In genomic region chr16:58435779-58436178, GRCh38 we compare ENCODE assay signal across 33 cellular contexts. TPM values are rescaled to one million over a fixed set of nuclear protein-coding genes. Genes with fewer than 3 reads are reported as not detected.
DNase-seq lines count a peak whose midpoint lies in the region; ATAC-seq, FAIRE-seq and TF ChIP-seq lines count a peak whose summit lies in the region.
"Had no signal": no experiment of that assay in that cellular context is flagged by ENCODE, and none has a peak within 500 bp of the region (broad histone marks: within the 10 kb centered on the region; RNA-seq: fewer than 3 reads in every experiment).

No MANE protein-coding gene starts in this region.

- H3K4me3 ChIP-seq in HepG2 (replicated peaks in 1 of 3; ENCODE audit: insufficient read depth in 1 of 3, low read depth in 2 of 3, low read length in 3 of 3): no peak overlapping the region
- H3K4me3 ChIP-seq in right lobe of liver: no peak overlapping the region
- H3K4me3 ChIP-seq in H1 (ENCODE audit: extremely low read depth in 1 of 4, insufficient read depth in 2 of 4, low read depth in 3 of 4, low read length in 4 of 4): no peak overlapping the region
- no peak overlapping the region for H3K4me3 ChIP-seq in tibial artery
- H3K4me3 ChIP-seq: adrenal gland, esophagus muscularis mucosa, GM23248, lower lobe of right lung, sigmoid colon, SK-N-MC, thyroid gland had no signal

- H3K27ac Mint-ChIP-seq in HFFc6: no peak overlapping the region
- H3K27ac Mint-ChIP-seq: activated CD4-positive, alpha-beta memory T cell treated with anti-CD3 and anti-CD28 coated beads for 36 hours; activated naive CD4-positive, alpha-beta T cell treated with anti-CD3 and anti-CD28 coated beads, Interleukin-2, amount 10 ng/mL, durations not matched to agents 7 days and 5 days; T-helper 17 cell had no signal

- H3K23me2 ChIP-seq in H1 (ENCODE audit: low read depth, low read length): no peaks in the 10 kb centered on the region

- TF ChIP-seq EP300 in HepG2 (IDR thresholded peaks at IDR 0.05; ENCODE audit: low read depth in 2 of 2, low read length in 2 of 2): no peak
- no peak for TF ChIP-seq EP300 in HepG2 (CRISPR knock-in tag; IDR thresholded peaks at IDR 0.05; ENCODE audit: borderline replicate concordance)
- TF ChIP-seq EP300 in H1 (IDR thresholded peaks at IDR 0.05; ENCODE audit: borderline replicate concordance in 1 of 2, low read depth in 2 of 2, low read length in 2 of 2): no peak

- ATAC-seq in HepG2 (peak; percentile 73), right lobe of liver (no peak), GM21447 (IDR thresholded peaks at IDR 0.05; ENCODE audit: unreplicated experiment) (no peak), HG02678 (IDR thresholded peaks at IDR 0.05; ENCODE audit: unreplicated experiment) (no peak)
- ATAC-seq: activated CD4-positive, CD25-positive, alpha-beta regulatory T cell treated with anti-CD3 and anti-CD28 coated beads, Interleukin-2, amount 50 U/mL, for 24 hours; lower lobe of right lung; T-helper 17 cell had no signal

- H3K79me2 ChIP-seq in HepG2 (ENCODE audit: insufficient read depth, low read length) (no peaks in the 10 kb centered on the region), H1 (ENCODE audit: control insufficient read depth in 1 of 2, insufficient read depth in 2 of 2, low read length in 2 of 2) (no peaks in the 10 kb centered on the region)

- no peak overlapping the region for H2BK5ac ChIP-seq in H1 (ENCODE audit: low read depth, low read length)

- H3K4me1 ChIP-seq in HepG2 (ENCODE audit: insufficient read depth, low read length): no peaks in the 10 kb centered on the region
- no peaks in the 10 kb centered on the region for H3K4me1 ChIP-seq in right lobe of liver
- no peaks in the 10 kb centered on the region for H3K4me1 ChIP-seq in H1 (replicated peaks in 1 of 4; ENCODE audit: control insufficient read depth in 3 of 4, insufficient read depth in 4 of 4, low read length in 3 of 4)
- H3K4me1 ChIP-seq in tibial artery: no peaks in the 10 kb centered on the region
- H3K4me1 ChIP-seq: lower lobe of right lung, sigmoid colon, thyroid gland had no signal

- H3K9ac ChIP-seq in HepG2 (ENCODE audit: insufficient read depth, low read depth, low read length) (no peak overlapping the region), H1 (replicated peaks in 1 of 4; ENCODE audit: extremely low read depth in 1 of 4, low read depth in 3 of 4, low read length in 3 of 4) (no peak overlapping the region)
- H3K9ac ChIP-seq: GM23248 had no signal

- DNase-seq in HepG2 (ENCODE audit: low spot score) (no peak), right lobe of liver (no peak), HFFc6 (no peak), H1 (ENCODE audit: low read depth in 1 of 2, low spot score in 2 of 2) (no peak), tibial artery (no peak), NCI-H2171 treated with DMSO at 0.1 percent for 48 hours (lab: John Stamatoyannopoulos, UW) (no peak)
- DNase-seq: activated CD4-positive, alpha-beta memory T cell treated with anti-CD3 and anti-CD28 coated beads for 36 hours; activated CD8-positive, alpha-beta memory T cell treated with anti-CD3 and anti-CD28 coated beads, Interleukin-2, amount 50 U/mL, for 4 hours; activated naive CD4-positive, alpha-beta T cell treated with anti-CD3 and anti-CD28 coated beads, Interleukin-2, amount 10 ng/mL, durations not matched to agents 7 days and 5 days; adrenal gland; CD8-positive, alpha-beta memory T cell; dermis blood vessel endothelial cell; GDM1; GM23248; kidney glomerular epithelial cell; lower lobe of right lung; midbrain; naive B cell; NCI-H446 treated with DMSO at 0.1 percent for 48 hours; NCI-H774; OCI-M1; sigmoid colon; stimulated activated CD4-positive, alpha-beta T cell treated with anti-CD3 and anti-CD28 coated beads, Interleukin-4, amount 100 ng/mL, for 1 hour; T-helper 17 cell; thyroid gland had no signal

- CTCF ChIA-PET in HepG2 (lab: Yijun Ruan, JAX; ENCODE audit: low intra/inter-chr PET ratio, low total read pairs) (interaction anchor here (2.0 to 2.9 kb wide), 2 partner anchors 52 to 99 kb away, joined by 5 to 12 read pairs; no protein-coding TSS in a partner anchor), H1 (lab: Charles Lee; ENCODE audit: partially characterized antibody) (interaction anchor here (0.7 to 4.0 kb wide), 14 partner anchors 8 to 103 kb away, joined by 3 to 18 read pairs (median 4); no protein-coding TSS in a partner anchor)

- peaks cover 17% of the 10 kb centered on the region for H3K27me3 Mint-ChIP-seq in HFFc6 (ENCODE audit: insufficient read depth)
- H3K27me3 Mint-ChIP-seq: naive B cell had no signal

- WGBS in HepG2 (ENCODE audit: low lambda C conversion rate): 6% methylated on average over 2 of the region's 2 CpGs
- no CpG with 5 or more reads among the region's 2 CpGs for WGBS in right lobe of liver (ENCODE audit: insufficient coverage, low coverage, low lambda C conversion rate, missing lambda C conversion rate)
- WGBS in H1 (ENCODE audit: extremely low coverage in 1 of 2, insufficient coverage in 1 of 2, insufficient read length in 1 of 2, insufficient replicate concordance in 2 of 2, low coverage in 1 of 2, low lambda C conversion rate in 2 of 2, missing lambda C conversion rate in 1 of 2), 2 experiments: 69% methylated on average over 2 of the region's 2 CpGs; no CpG with 5 or more reads in 1 of the 2 experiments

- H2BK20ac ChIP-seq in H1 (ENCODE audit: low read length): no peak overlapping the region

- no peak overlapping the region for H3K4me3 Mint-ChIP-seq in HFFc6
- H3K4me3 Mint-ChIP-seq: activated CD4-positive, alpha-beta memory T cell treated with anti-CD3 and anti-CD28 coated beads for 36 hours; activated naive CD4-positive, alpha-beta T cell treated with anti-CD3 and anti-CD28 coated beads, Interleukin-2, amount 10 ng/mL, durations not matched to agents 7 days and 5 days; CD8-positive, alpha-beta memory T cell; T-helper 17 cell had no signal

- H3K36me3 Mint-ChIP-seq in HFFc6 (ENCODE audit: low read depth): 0 out of 2 replicates have a peak, but pooled peaks cover 4% of the 10 kb centered on the region
- H3K36me3 Mint-ChIP-seq: activated CD4-positive, alpha-beta memory T cell treated with anti-CD3 and anti-CD28 coated beads for 36 hours; activated naive CD4-positive, alpha-beta T cell treated with anti-CD3 and anti-CD28 coated beads, Interleukin-2, amount 10 ng/mL, durations not matched to agents 7 days and 5 days; CD8-positive, alpha-beta memory T cell had no signal

- H3K9me3 ChIP-seq in HepG2 (ENCODE audit: low read length) (no peaks in the 10 kb centered on the region), right lobe of liver (no peaks in the 10 kb centered on the region), H1 (ENCODE audit: insufficient read depth in 2 of 2, low read depth in 1 of 2, low read length in 1 of 2) (no peaks in the 10 kb centered on the region), tibial artery (no peaks in the 10 kb centered on the region)
- H3K9me3 ChIP-seq: adrenal gland, esophagus muscularis mucosa, lower lobe of right lung, neutrophil, thyroid gland had no signal

- in situ Hi-C loops in HepG2 (cut with HindIII; ENCODE audit: extremely low pct_ligation_motif_present, low pct_unique_long_range_greater_than_20kb): no loop called here

- H3K4me2 ChIP-seq in HepG2 (ENCODE audit: low read depth, low read length) (no peak overlapping the region), H1 (ENCODE audit: insufficient read depth in 1 of 2, low read depth in 2 of 2, low read length in 2 of 2) (no peak overlapping the region)

- peaks cover 0 to 2% of the 10 kb centered on the region in 2 experiments; a peak in 2 of 5 replicates for H3K27me3 ChIP-seq in HepG2 (ENCODE audit: control insufficient read depth in 1 of 2, insufficient read depth in 2 of 2, low read length in 2 of 2)
- no peaks in the 10 kb centered on the region for H3K27me3 ChIP-seq in right lobe of liver
- H3K27me3 ChIP-seq in H1 (replicated peaks in 1 of 4; ENCODE audit: control insufficient read depth in 3 of 4, extremely low read depth in 1 of 4, insufficient read depth in 3 of 4, low read length in 3 of 4): no peaks in the 10 kb centered on the region
- H3K27me3 ChIP-seq in tibial artery: peaks cover 0 to 13% of the 10 kb centered on the region in 2 donors
- H3K27me3 ChIP-seq: adrenal gland, thyroid gland had no signal

- peak; percentile 30 for TF ChIP-seq CTCF in HepG2 (CRISPR knock-in tag; IDR thresholded peaks at IDR 0.05)
- TF ChIP-seq CTCF in right lobe of liver (IDR thresholded peaks at IDR 0.05): no peak
- TF ChIP-seq CTCF in HFFc6 (IDR thresholded peaks at IDR 0.05): peak; percentile 28
- TF ChIP-seq CTCF in H1 (IDR thresholded peaks at IDR 0.05; ENCODE audit: control extremely low read depth in 1 of 3, insufficient read depth in 1 of 3, low read depth in 1 of 3, low read length in 3 of 3): peak; percentile 27 to 45 (median 40); a peak in 3 of 4 replicates
- no peak for TF ChIP-seq CTCF in tibial artery (IDR thresholded peaks at IDR 0.05)

- no peak overlapping the region for H4K8ac ChIP-seq in H1 (ENCODE audit: extremely low read depth, insufficient read depth, low read length)

- H4K20me1 ChIP-seq in HepG2 (ENCODE audit: insufficient read depth, low read length) (no peaks in the 10 kb centered on the region), H1 (replicated peaks in 1 of 2; ENCODE audit: control insufficient read depth in 1 of 2, insufficient read depth in 2 of 2, low read length in 2 of 2) (no peaks in the 10 kb centered on the region)

- intact Hi-C loops in HepG2 (cut with micrococcal nuclease; ENCODE audit: unreplicated experiment): loop anchor here (1.0 kb wide), 1 partner anchor 52 kb away; no protein-coding TSS in a partner anchor
- intact Hi-C loops in right lobe of liver (cut with DNase I): no loop called here
- intact Hi-C loops in tibial artery (cut with DNase I; ENCODE audit: low total_unique reads): no loop called here

- no peak overlapping the region for H3K56ac ChIP-seq in H1 (replicated peaks; ENCODE audit: insufficient read length, low read depth, low read length)

- BruUV-seq in HepG2 (replicated peaks; lab: Mats Ljungman, UMichigan): no TSS peak

- no peak overlapping the region for H3K14ac ChIP-seq in H1 (ENCODE audit: insufficient read length)

- H2BK12ac ChIP-seq in H1 (ENCODE audit: low read depth, low read length): no peak overlapping the region

- TF ChIP-seq POLR2A in HepG2 (IDR thresholded peaks at IDR 0.05; ENCODE audit: insufficient read depth in 1 of 2, low read depth in 2 of 2, low read length in 2 of 2): no peak
- TF ChIP-seq POLR2A in right lobe of liver (IDR thresholded peaks at IDR 0.05): no peak
- no peak for TF ChIP-seq POLR2A in H1 (IDR thresholded peaks at IDR 0.05; ENCODE audit: control extremely low read depth in 1 of 2, low read depth in 2 of 2, low read length in 2 of 2)

- no peaks in the 10 kb centered on the region for H3K9me3 Mint-ChIP-seq in HFFc6
- H3K9me3 Mint-ChIP-seq: activated naive CD4-positive, alpha-beta T cell treated with anti-CD3 and anti-CD28 coated beads, Interleukin-2, amount 10 ng/mL, durations not matched to agents 7 days and 5 days had no signal

- no peaks in the 10 kb centered on the region for H3K4me1 Mint-ChIP-seq in HFFc6 (ENCODE audit: low read depth)
- H3K4me1 Mint-ChIP-seq: activated naive CD4-positive, alpha-beta T cell treated with anti-CD3 and anti-CD28 coated beads, Interleukin-2, amount 10 ng/mL, durations not matched to agents 7 days and 5 days; CD8-positive, alpha-beta memory T cell had no signal

- H2BK15ac ChIP-seq in H1 (ENCODE audit: low read length): no peak overlapping the region

- TF ChIP-seq RAD21 in HepG2 (CRISPR knock-in tag; IDR thresholded peaks at IDR 0.05): peak; percentile 40; the same call in 1 of the 2 replicates
- TF ChIP-seq RAD21 in H1 (IDR thresholded peaks at IDR 0.05 in 1 of 2, conservative IDR thresholded peaks at IDR 0.05 in 1 of 2; ENCODE audit: low read depth in 2 of 2, low read length in 2 of 2): peak; percentile 9 to 43; a peak in 3 of 4 replicates

- no peak overlapping the region for H2BK120ac ChIP-seq in H1 (replicated peaks; ENCODE audit: low read depth, low read length)

- H4K5ac ChIP-seq in H1 (ENCODE audit: insufficient read length, low read depth, low read length): no peak overlapping the region

- no peak overlapping the region for H2AK5ac ChIP-seq in H1 (ENCODE audit: low read depth, low read length)

- H3K4ac ChIP-seq in H1 (replicated peaks; ENCODE audit: insufficient read length, low read depth, low read length): no peak overlapping the region

- POLR2A ChIA-PET in HepG2 (lab: Yijun Ruan, JAX) (no interaction called here), H1 (lab: Charles Lee; ENCODE audit: partially characterized antibody) (no interaction called here)

- H3K27ac ChIP-seq in HepG2 (ENCODE audit: extremely low read length, insufficient read depth, low read length) (no peak overlapping the region), right lobe of liver (no peak overlapping the region), H1 (ENCODE audit: low read depth, low read length) (no peak overlapping the region), tibial artery (no peak overlapping the region)
- H3K27ac ChIP-seq: adrenal gland, esophagus muscularis mucosa, GM23248, lower lobe of right lung, neutrophil, sigmoid colon, SK-N-MC, thyroid gland had no signal

- no peak overlapping the region for H4K91ac ChIP-seq in H1 (replicated peaks; ENCODE audit: insufficient read length, low read length)

- H3K18ac ChIP-seq in H1 (ENCODE audit: extremely low read depth, low read length): no peak overlapping the region

- peak; percentile 58 for FAIRE-seq in HepG2 (lab: Jason Lieb, UNC)
- FAIRE-seq in H1 (lab: Jason Lieb, UNC): no peak
- FAIRE-seq: frontal cortex, TTC549 had no signal

- H2AFZ ChIP-seq in HepG2 (ENCODE audit: low read length): no peak overlapping the region
- no peak overlapping the region for H2AFZ ChIP-seq in H1 (ENCODE audit: low read length)
- H2AFZ ChIP-seq: GM23248 had no signal

- no peak overlapping the region for H3K23ac ChIP-seq in H1 (ENCODE audit: insufficient read length)

- no peaks in the 10 kb centered on the region for H3K36me3 ChIP-seq in HepG2 (replicated peaks in 1 of 2; ENCODE audit: control insufficient read depth in 1 of 2, insufficient read depth in 2 of 2, low read length in 2 of 2)
- no peaks in the 10 kb centered on the region for H3K36me3 ChIP-seq in right lobe of liver
- no peaks in the 10 kb centered on the region for H3K36me3 ChIP-seq in H1 (ENCODE audit: control insufficient read depth in 2 of 4, insufficient read depth in 4 of 4, low read length in 3 of 4)
- no peaks in the 10 kb centered on the region for H3K36me3 ChIP-seq in tibial artery
- H3K36me3 ChIP-seq: adrenal gland, lower lobe of right lung, neutrophil, sigmoid colon, thyroid gland had no signal

- H3K79me1 ChIP-seq in H1 (ENCODE audit: low read depth, low read length): no peaks in the 10 kb centered on the region

RNA-seq across cellular contexts. Expression of gene GINS3, which starts 43.5 kb away (rescaled TPM):
- total RNA-seq in HepG2 (2016; rRNA removed; fragmentation: Illumina TruSeq; extraction: Trizol) (19.3 and 28.4 TPM in 2 replicates), right lobe of liver (1 to 10 TPM in 4 of 6 experiments, under 1 TPM in 2; 0.68 to 3.3 (median 1.2) TPM)
- 4.4 and 4.7 TPM in 2 replicates for total RNA-seq in HepG2 (2016; cell fraction: cytosol; rRNA removed; fragmentation: Illumina TruSeq; extraction: Trizol; ENCODE audit: low read depth)
- total RNA-seq in HepG2 (2016; cell fraction: insoluble cytoplasmic fraction; rRNA removed; fragmentation: Illumina TruSeq; extraction: Trizol): 20.6 and 28.8 TPM in 2 replicates
- total RNA-seq in HepG2 (2016; cell fraction: membrane; rRNA removed; fragmentation: Illumina TruSeq; extraction: Trizol): 12.4 TPM in 2 replicates
- 10.8 and 11.4 TPM in 2 replicates for total RNA-seq in HepG2 (2016; cell fraction: nucleus; rRNA removed; fragmentation: Illumina TruSeq; extraction: Trizol)
- polyA plus RNA-seq in HepG2 (2011; rRNA removed) (5.4 and 6.5 TPM in 2 replicates), H1 (2011; rRNA removed) (9.5 and 12.9 TPM in 2 replicates)
- polyA plus RNA-seq in HepG2 (2011; cell fraction: cytosol; rRNA removed): 4.5 and 4.8 TPM in 2 replicates
- polyA plus RNA-seq in HepG2 (2011; cell fraction: nucleus; rRNA removed): 2.4 and 3.0 TPM in 2 replicates
- polyA plus RNA-seq in HepG2 (2012): 2.6 and 4.9 TPM in 2 replicates
- 2.3 and 2.7 TPM in 2 replicates for polyA plus RNA-seq in HepG2 (2016; cell fraction: cytosol; fragmentation: Illumina TruSeq; extraction: Trizol; ENCODE audit: low read depth)
- 32.3 and 33.0 TPM in 2 replicates for polyA plus RNA-seq in HepG2 (2016; cell fraction: insoluble cytoplasmic fraction; fragmentation: Illumina TruSeq; extraction: Trizol; ENCODE audit: low read depth)
- polyA plus RNA-seq in HepG2 (2016; cell fraction: membrane; fragmentation: Illumina TruSeq; extraction: Trizol; ENCODE audit: low read depth): 5.0 and 6.1 TPM in 2 replicates
- 13.6 and 14.2 TPM in 2 replicates for polyA plus RNA-seq in HepG2 (2016; cell fraction: nucleus; fragmentation: Illumina TruSeq; extraction: Trizol; ENCODE audit: insufficient read depth, low read depth)
- 6.5 and 30.3 TPM in 2 replicates for polyA minus RNA-seq in HepG2 (2011; rRNA and poly(A)+ RNA removed; ENCODE audit: low replicate concordance)
- 2.4 and 3.4 TPM in 2 replicates for polyA minus RNA-seq in HepG2 (2011; cell fraction: cytosol; rRNA and poly(A)+ RNA removed)
- polyA minus RNA-seq in HepG2 (2011; cell fraction: nucleus; rRNA and poly(A)+ RNA removed): 3.1 and 3.5 TPM in 2 replicates
- total RNA-seq in HFFc6 (2021; fragmentation: NEBNext Ultra II Directional; extraction: Animal tissue kit (Norgen Biotek cat#: 25700)): 1 to 10 TPM; 3.0 to 6.4 (median 5.9) TPM
- 13.4 and 15.4 TPM in 2 replicates for total RNA-seq in H1 (2021; fragmentation: NEBNext Ultra II Directional; extraction: Animal tissue kit (Norgen Biotek cat#: 25700))
- 11.2 TPM for polyA plus RNA-seq in H1 (2011; cell fraction: cytosol; rRNA removed)
- 9.1 TPM for polyA plus RNA-seq in H1 (2011; cell fraction: nucleus; rRNA removed)
- polyA plus RNA-seq in H1 (2012, experiment 1 of 2): 11.9 to 14.8 TPM (median 12.8 TPM) in 4 replicates
- polyA plus RNA-seq in H1 (2012, experiment 2 of 2): 8.1 TPM
- 12.8 TPM for polyA plus RNA-seq in H1 (2013, experiment 1 of 2)
- polyA plus RNA-seq in H1 (2013, experiment 2 of 2): 12.1 TPM
- polyA minus RNA-seq in H1 (2011; rRNA and poly(A)+ RNA removed): 13.4 and 20.0 TPM in 2 replicates
- polyA minus RNA-seq in H1 (2011; cell fraction: cytosol; rRNA and poly(A)+ RNA removed): 7.5 TPM
- polyA minus RNA-seq in H1 (2011; cell fraction: nucleus; rRNA and poly(A)+ RNA removed): 7.6 TPM

Comparison
In these comparisons a context has a peak if more than half of its experiments do, and no peak if none do; other contexts are left out.
1. CTCF ChIP-seq: peak in HepG2 (single experiment), HFFc6 (single experiment) and H1 (3 of 3); none in right lobe of liver (0 of 4) and tibial artery (0 of 2).
2. Of the 41 proteins assayed by ChIP-seq in both HepG2 and H1: peak only in HepG2: none; only in H1: none; in both: CTCF and RAD21; in neither: 39.